In the genomic region with DNA sequence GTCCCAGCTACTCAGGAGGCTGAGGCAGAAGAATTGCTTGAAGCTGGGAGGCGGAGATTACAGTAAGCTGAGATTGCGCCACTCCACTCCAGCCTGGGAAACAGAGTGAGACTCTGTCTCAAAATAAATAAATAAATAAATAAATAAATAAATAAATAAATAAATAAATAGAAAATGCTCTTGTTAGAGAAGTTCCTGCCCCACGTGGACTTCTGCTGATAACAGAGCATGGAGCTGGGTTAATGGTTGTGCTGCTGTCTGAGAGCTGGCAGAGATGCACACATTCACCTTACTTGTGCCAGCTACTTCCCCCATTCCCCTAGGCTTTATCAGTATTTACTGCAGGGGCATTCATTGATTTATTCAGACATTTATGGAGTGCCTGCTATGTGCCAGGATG, we compare ENCODE assay signal across 1 cellular context.
TF ChIP-seq lines count a peak whose summit lies in the region.

No MANE protein-coding gene starts in this region.

TF ChIP-seq in HEK293, 187 proteins besides CTCF, POLR2A, EP300 and RAD21 (continued from another document):
- TF ChIP-seq, protein P1, sequence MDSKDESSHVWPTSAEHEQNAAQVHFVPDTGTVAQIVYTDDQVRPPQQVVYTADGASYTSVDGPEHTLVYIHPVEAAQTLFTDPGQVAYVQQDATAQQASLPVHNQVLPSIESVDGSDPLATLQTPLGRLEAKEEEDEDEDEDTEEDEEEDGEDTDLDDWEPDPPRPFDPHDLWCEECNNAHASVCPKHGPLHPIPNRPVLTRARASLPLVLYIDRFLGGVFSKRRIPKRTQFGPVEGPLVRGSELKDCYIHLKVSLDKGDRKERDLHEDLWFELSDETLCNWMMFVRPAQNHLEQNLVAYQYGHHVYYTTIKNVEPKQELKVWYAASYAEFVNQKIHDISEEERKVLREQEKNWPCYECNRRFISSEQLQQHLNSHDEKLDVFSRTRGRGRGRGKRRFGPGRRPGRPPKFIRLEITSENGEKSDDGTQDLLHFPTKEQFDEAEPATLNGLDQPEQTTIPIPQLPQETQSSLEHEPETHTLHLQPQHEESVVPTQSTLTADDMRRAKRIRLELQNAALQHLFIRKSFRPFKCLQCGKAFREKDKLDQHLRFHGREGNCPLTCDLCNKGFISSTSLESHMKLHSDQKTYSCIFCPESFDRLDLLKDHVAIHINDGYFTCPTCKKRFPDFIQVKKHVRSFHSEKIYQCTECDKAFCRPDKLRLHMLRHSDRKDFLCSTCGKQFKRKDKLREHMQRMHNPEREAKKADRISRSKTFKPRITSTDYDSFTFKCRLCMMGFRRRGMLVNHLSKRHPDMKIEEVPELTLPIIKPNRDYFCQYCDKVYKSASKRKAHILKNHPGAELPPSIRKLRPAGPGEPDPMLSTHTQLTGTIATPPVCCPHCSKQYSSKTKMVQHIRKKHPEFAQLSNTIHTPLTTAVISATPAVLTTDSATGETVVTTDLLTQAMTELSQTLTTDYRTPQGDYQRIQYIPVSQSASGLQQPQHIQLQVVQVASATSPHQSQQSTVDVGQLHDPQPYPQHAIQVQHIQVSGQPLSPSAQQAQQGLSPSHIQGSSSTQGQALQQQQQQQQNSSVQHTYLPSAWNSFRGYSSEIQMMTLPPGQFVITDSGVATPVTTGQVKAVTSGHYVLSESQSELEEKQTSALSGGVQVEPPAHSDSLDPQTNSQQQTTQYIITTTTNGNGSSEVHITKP (tag by site-specific recombination; IDR thresholded peaks at IDR 0.05): no peak
- TF ChIP-seq ZNF433 (tag by site-specific recombination; IDR thresholded peaks at IDR 0.05; ENCODE audit: low read depth) (peak; percentile 83), ZNF239 (tag by site-specific recombination; IDR thresholded peaks at IDR 0.05) (no peak), ZNF791 (tag by site-specific recombination; IDR thresholded peaks at IDR 0.05) (0 out of 2 replicates have a peak, but pooled peaks have one; percentile 55), ZNF514 (tag by site-specific recombination; IDR thresholded peaks at IDR 0.05) (0 out of 2 replicates have a peak, but pooled peaks have one; percentile 89), ZNF558 (tag by site-specific recombination; IDR thresholded peaks at IDR 0.05) (peak; percentile 52; the same call in 1 of the 2 replicates), SALL2 (tag by site-specific recombination; IDR thresholded peaks at IDR 0.05; ENCODE audit: borderline replicate concordance) (no peak), YY2 (tag by site-specific recombination; IDR thresholded peaks at IDR 0.05) (no peak), GLI2 (tag by site-specific recombination; IDR thresholded peaks at IDR 0.05; ENCODE audit: borderline replicate concordance, low read depth) (no peak; the same call in 1 of the 2 replicates), ZBTB21 (tag by site-specific recombination; IDR thresholded peaks at IDR 0.05) (peak; percentile 53; the same call in 1 of the 2 replicates)
- TF ChIP-seq, protein P2, sequence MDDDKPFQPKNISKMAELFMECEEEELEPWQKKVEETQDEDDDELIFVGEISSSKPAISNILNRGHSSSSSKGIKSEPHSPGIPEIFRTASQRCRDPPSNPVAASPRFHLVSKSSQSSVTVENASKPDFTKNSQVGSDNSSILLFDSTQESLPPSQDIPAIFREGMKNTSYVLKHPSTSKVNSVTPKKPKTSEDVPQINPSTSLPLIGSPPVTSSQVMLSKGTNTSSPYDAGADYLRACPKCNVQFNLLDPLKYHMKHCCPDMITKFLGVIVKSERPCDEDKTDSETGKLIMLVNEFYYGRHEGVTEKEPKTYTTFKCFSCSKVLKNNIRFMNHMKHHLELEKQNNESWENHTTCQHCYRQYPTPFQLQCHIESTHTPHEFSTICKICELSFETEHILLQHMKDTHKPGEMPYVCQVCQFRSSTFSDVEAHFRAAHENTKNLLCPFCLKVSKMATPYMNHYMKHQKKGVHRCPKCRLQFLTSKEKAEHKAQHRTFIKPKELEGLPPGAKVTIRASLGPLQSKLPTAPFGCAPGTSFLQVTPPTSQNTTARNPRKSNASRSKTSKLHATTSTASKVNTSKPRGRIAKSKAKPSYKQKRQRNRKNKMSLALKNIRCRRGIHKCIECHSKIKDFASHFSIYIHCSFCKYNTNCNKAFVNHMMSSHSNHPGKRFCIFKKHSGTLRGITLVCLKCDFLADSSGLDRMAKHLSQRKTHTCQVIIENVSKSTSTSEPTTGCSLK (tag by site-specific recombination; IDR thresholded peaks at IDR 0.05): no peak
